13 cellular contexts compared by ENCODE assay signal in the genomic region with DNA sequence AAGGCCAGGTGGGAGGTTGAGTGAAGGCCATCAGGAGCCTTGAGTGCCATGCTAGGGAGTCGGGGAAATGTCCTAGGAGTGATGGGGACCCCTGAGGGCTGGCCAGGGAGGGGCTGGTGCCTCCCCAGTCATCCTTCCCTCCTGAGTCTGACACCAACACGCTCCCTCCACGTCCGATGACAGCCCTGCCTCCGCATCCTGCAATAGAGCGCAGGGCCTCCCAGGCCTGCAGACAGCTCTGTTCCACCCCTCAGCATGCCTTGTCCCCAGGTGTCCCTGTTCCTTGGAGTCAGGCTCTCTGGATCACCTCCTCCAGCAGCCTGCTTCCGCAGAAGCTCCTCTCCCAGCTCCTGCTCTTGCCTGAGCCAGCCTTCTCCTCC. TPM values are rescaled to one million over a fixed set of nuclear protein-coding genes. Genes with fewer than 3 reads are reported as not detected.
A peak's percentile ranks its signal among the peaks of the same experiment; 100 is the strongest.
DNase-seq lines count a peak whose midpoint lies in the region; ATAC-seq and TF ChIP-seq lines count a peak whose summit lies in the region.
"Had no signal": no experiment of that assay in that cellular context is flagged by ENCODE, and none has a peak within 500 bp of the region (broad histone marks: within the 10 kb centered on the region; RNA-seq: fewer than 3 reads in every experiment).

No MANE protein-coding gene starts in this region.

- ATAC-seq in activated T-helper 17 cell treated with anti-CD3 and anti-CD28 coated beads, Interleukin-2, amount 50 U/mL, for 72 hours (replicated peaks) = no peak
- ATAC-seq in naive thymus-derived CD8-positive, alpha-beta T cell = no peak
- ATAC-seq in GM21723 (IDR thresholded peaks at IDR 0.05; ENCODE audit: unreplicated experiment) = no peak

- peaks cover 0 to 2% (median 0%) of the 10 kb centered on the region in 3 donors for H3K27me3 Mint-ChIP-seq in CD14-positive monocyte (ENCODE audit: low read depth in 3 of 3)
- no peaks in the 10 kb centered on the region for H3K27me3 Mint-ChIP-seq in activated T-helper 17 cell treated with anti-CD3 and anti-CD28 coated beads, Interleukin-2, amount 50 U/mL, for 72 hours
- H3K27me3 Mint-ChIP-seq in naive thymus-derived CD8-positive, alpha-beta T cell = no peaks in the 10 kb centered on the region

- DNase-seq in CD14-positive monocyte (ENCODE audit: low spot score) (peak; percentile 34), GM13976 (ENCODE audit: low spot score) (peak; percentile 17), NCI-H1417 treated with DMSO at 0.1 percent for 48 hours (lab: John Stamatoyannopoulos, UW) (no peak), erythroblast (lab: John Stamatoyannopoulos, UW) (no peak), glomerular visceral epithelial cell (ENCODE audit: extremely low spot score) (no peak)
- peak in 1 of 10 donors; percentile 35 for DNase-seq in naive thymus-derived CD8-positive, alpha-beta T cell
- DNase-seq: cerebellar nuclear complex, H9, KG1, NCI-H2171, sigmoid colon had no signal

- peak overlapping the region; percentile 92 to 95 for H3K4me3 Mint-ChIP-seq in CD14-positive monocyte
- H3K4me3 Mint-ChIP-seq in activated T-helper 17 cell treated with anti-CD3 and anti-CD28 coated beads, Interleukin-2, amount 50 U/mL, for 72 hours = peak overlapping the region; percentile 86
- peak overlapping the region; percentile 80 to 99 (median 98) for H3K4me3 Mint-ChIP-seq in naive thymus-derived CD8-positive, alpha-beta T cell
- H3K4me3 Mint-ChIP-seq: H9 had no signal

- in situ Hi-C loops in GM13976 (cut with MboI; ENCODE audit: low sequenced_read_pairs, unreplicated experiment) = no loop called here

- peak overlapping the region; percentile 95 to 99 (median 97) for H3K27ac Mint-ChIP-seq in CD14-positive monocyte
- H3K27ac Mint-ChIP-seq in activated T-helper 17 cell treated with anti-CD3 and anti-CD28 coated beads, Interleukin-2, amount 50 U/mL, for 72 hours = peak overlapping the region; percentile 89
- H3K27ac Mint-ChIP-seq in naive thymus-derived CD8-positive, alpha-beta T cell = peak overlapping the region; percentile 86 to 100 (median 98)

- TF ChIP-seq POLR2A in erythroblast (IDR thresholded peaks at IDR 0.05; ENCODE audit: low read length) = no peak

- H3K36me3 Mint-ChIP-seq in CD14-positive monocyte = peaks cover 49 to 62% of the 10 kb centered on the region in 2 donors
- peaks cover 85% of the 10 kb centered on the region for H3K36me3 Mint-ChIP-seq in activated T-helper 17 cell treated with anti-CD3 and anti-CD28 coated beads, Interleukin-2, amount 50 U/mL, for 72 hours (ENCODE audit: low read depth)
- H3K36me3 Mint-ChIP-seq in naive thymus-derived CD8-positive, alpha-beta T cell = peaks cover 9 to 49% (median 29%) of the 10 kb centered on the region in 3 donors

- TF ChIP-seq CTCF in CD14-positive monocyte (IDR thresholded peaks at IDR 0.05) (no peak), GM13976 (IDR thresholded peaks at IDR 0.05; ENCODE audit: borderline replicate concordance, control extremely low read depth, extremely low read depth, insufficient read depth, missing control alignments) (no peak)

- intact Hi-C loops in CD14-positive monocyte (cut with micrococcal nuclease) = loop anchor here in 1 of 2 donors (5.0 kb wide), 1 partner anchor 41 kb away; a partner anchor contains a TSS

- POLR2A ChIA-PET in naive thymus-derived CD8-positive, alpha-beta T cell (lab: Charles Lee) = interaction anchor here (1.0 to 27.3 kb wide), 9 partner anchors 9 to 395 kb away, joined by 3 to 1090 read pairs (median 6); a partner anchor contains a TSS

- peaks cover 89% of the 10 kb centered on the region for H3K4me1 Mint-ChIP-seq in CD14-positive monocyte
- peaks cover 44% of the 10 kb centered on the region for H3K4me1 Mint-ChIP-seq in activated T-helper 17 cell treated with anti-CD3 and anti-CD28 coated beads, Interleukin-2, amount 50 U/mL, for 72 hours
- H3K4me1 Mint-ChIP-seq in naive thymus-derived CD8-positive, alpha-beta T cell = peaks cover 48 to 81% (median 80%) of the 10 kb centered on the region in 4 donors

- H3K9me3 Mint-ChIP-seq in CD14-positive monocyte = no peaks in the 10 kb centered on the region
- no peaks in the 10 kb centered on the region for H3K9me3 Mint-ChIP-seq in activated T-helper 17 cell treated with anti-CD3 and anti-CD28 coated beads, Interleukin-2, amount 50 U/mL, for 72 hours
- no peaks in the 10 kb centered on the region for H3K9me3 Mint-ChIP-seq in naive thymus-derived CD8-positive, alpha-beta T cell
- H3K9me3 Mint-ChIP-seq: H9 had no signal

RNA-seq across cellular contexts. Expression of a gene that starts 3.1 kb away (rescaled TPM):
- polyA plus RNA-seq in CD14-positive monocyte = 100 to 1,000 TPM; 360 to 529 TPM
- total RNA-seq in activated T-helper 17 cell treated with anti-CD3 and anti-CD28 coated beads, Interleukin-2, amount 50 U/mL, for 72 hours = 1,000 to 10,000 TPM in 1 of 2 donors, 100 to 1,000 TPM in 1; 674 to 1,069 TPM
- 100 to 1,000 TPM; 295 to 297 TPM for total RNA-seq in naive thymus-derived CD8-positive, alpha-beta T cell
- polyA plus RNA-seq in naive thymus-derived CD8-positive, alpha-beta T cell = 1,000 to 10,000 TPM in 2 of 3 donors, 100 to 1,000 TPM in 1; 740 to 1,115 (median 1,110) TPM

RNA-seq across cellular contexts. Expression of a gene that starts 28.7 kb away (rescaled TPM):
- not detected for polyA plus RNA-seq in CD14-positive monocyte
- 10 to 100 TPM in 1 of 2 donors, 1 to 10 TPM in 1; 2.6 to 16.2 TPM for total RNA-seq in activated T-helper 17 cell treated with anti-CD3 and anti-CD28 coated beads, Interleukin-2, amount 50 U/mL, for 72 hours
- total RNA-seq in naive thymus-derived CD8-positive, alpha-beta T cell = 10 to 100 TPM; 13.5 to 13.7 TPM
- polyA plus RNA-seq in naive thymus-derived CD8-positive, alpha-beta T cell = 1 to 10 TPM; 2.9 to 7.3 (median 4.2) TPM

RNA-seq across cellular contexts. Expression of a gene that starts 41.4 kb away (rescaled TPM):
- polyA plus RNA-seq in CD14-positive monocyte = 10 to 100 TPM; 51.0 to 70.0 TPM
- 100 to 1,000 TPM in 1 of 2 donors, 10 to 100 TPM in 1; 53.7 to 124 TPM for total RNA-seq in activated T-helper 17 cell treated with anti-CD3 and anti-CD28 coated beads, Interleukin-2, amount 50 U/mL, for 72 hours
- total RNA-seq in naive thymus-derived CD8-positive, alpha-beta T cell = 100 to 1,000 TPM; 177 to 193 TPM
- 10 to 100 TPM; 48.9 to 60.8 (median 54.6) TPM for polyA plus RNA-seq in naive thymus-derived CD8-positive, alpha-beta T cell
- total RNA-seq: H9 had no signal

RNA-seq across cellular contexts. Expression of a gene that starts 52.9 kb away (rescaled TPM):
- under 1 TPM; 0.14 to 0.24 TPM for polyA plus RNA-seq in CD14-positive monocyte
- total RNA-seq in activated T-helper 17 cell treated with anti-CD3 and anti-CD28 coated beads, Interleukin-2, amount 50 U/mL, for 72 hours = 10 to 100 TPM in 1 of 2 donors, 1 to 10 TPM in 1; 5.0 to 16.3 TPM
- total RNA-seq in naive thymus-derived CD8-positive, alpha-beta T cell = 10 to 100 TPM; 24.6 to 25.7 TPM
- polyA plus RNA-seq in naive thymus-derived CD8-positive, alpha-beta T cell = 1 to 10 TPM in 2 of 3 donors, under 1 TPM in 1; 0.68 to 4.0 (median 1.7) TPM

Comparison
In these comparisons a context has a peak if more than half of its experiments do, and no peak if none do; other contexts are left out.
1. DNase-seq: peak in CD14-positive monocyte (single experiment) and GM13976 (single experiment); none in NCI-H1417 treated with DMSO at 0.1 percent for 48 hours (single experiment), erythroblast (0 of 2) and glomerular visceral epithelial cell (single experiment).
2. Peak in every context shown above with its lines, with median percentiles within 50 percentile points of each other: H3K27ac Mint-ChIP-seq and H3K4me3 Mint-ChIP-seq.